Comparison of ENCODE assay signal across 10 cellular contexts in genomic region chr2:64595397-64596160, GRCh38. TPM values are rescaled to one million over a fixed set of nuclear protein-coding genes. Genes with fewer than 3 reads are reported as not detected.
A peak's percentile ranks its signal among the peaks of the same experiment; 100 is the strongest.
DNase-seq lines count a peak whose midpoint lies in the region; ATAC-seq, FAIRE-seq and TF ChIP-seq lines count a peak whose summit lies in the region.
"Had no signal": no experiment of that assay in that cellular context is flagged by ENCODE, and none has a peak within 500 bp of the region (broad histone marks: within the 10 kb centered on the region; RNA-seq: fewer than 3 reads in every experiment).

No MANE protein-coding gene starts in this region.

- H3K27ac ChIP-seq in SJCRH30 (no peak overlapping the region), small intestine (ENCODE audit: low read depth in 1 of 2, low read length in 1 of 2) (no peak overlapping the region)

- H3K4me3 ChIP-seq in SJCRH30 (no peak overlapping the region), fibroblast of villous mesenchyme (ENCODE audit: low read depth, low read length) (no peak overlapping the region), small intestine (ENCODE audit: low read depth in 1 of 2, low read length in 2 of 2) (no peak overlapping the region)

- FAIRE-seq in small intestine (lab: Jason Lieb, UNC): no peak

- peak; percentile 47 for TF ChIP-seq CTCF in fibroblast of villous mesenchyme (IDR thresholded peaks at IDR 0.05; ENCODE audit: insufficient read depth, low read depth, low read length)

- ATAC-seq in HG02642 (IDR thresholded peaks at IDR 0.05; ENCODE audit: poor library complexity, unreplicated experiment): no peak

- peak; percentile 22 for DNase-seq in NCI-H2171 treated with DMSO at 0.1 percent for 48 hours (lab: John Stamatoyannopoulos, UW)
- no peak for DNase-seq in NCI-H2171 (lab: John Stamatoyannopoulos, UW)
- peak; percentile 41 to 74 for DNase-seq in SJCRH30
- peak; percentile 44 for DNase-seq in fibroblast of villous mesenchyme (ENCODE audit: low read depth)
- DNase-seq in small intestine: peak; percentile 77
- no peak for DNase-seq in NCI-H526 treated with DMSO at 0.1 percent for 48 hours (lab: John Stamatoyannopoulos, UW)
- no peak for DNase-seq in AG08395 (ENCODE audit: low spot score)
- DNase-seq: C1 segment of cervical spinal cord; stimulated activated CD4-positive, alpha-beta T cell treated with anti-CD3 and anti-CD28 coated beads, Interleukin-1b, Interleukin-23, amount 100 ng/mL, for 48 hours had no signal

- H3K27me3 ChIP-seq in SJCRH30: no peaks in the 10 kb centered on the region
- H3K27me3 ChIP-seq in small intestine (ENCODE audit: control insufficient read depth in 2 of 2, insufficient read depth in 2 of 2, low read length in 2 of 2): no peaks in the 10 kb centered on the region

- 0 out of 2 replicates have a peak, but pooled peaks cover 11% of the 10 kb centered on the region for H3K36me3 ChIP-seq in SJCRH30
- H3K36me3 ChIP-seq in small intestine (ENCODE audit: control insufficient read depth in 2 of 2, insufficient read depth in 2 of 2, low read length in 2 of 2): peaks cover 2% of the 10 kb centered on the region in 2 donors

- H3K4me1 ChIP-seq in SJCRH30: no peaks in the 10 kb centered on the region
- H3K4me1 ChIP-seq in small intestine (ENCODE audit: control insufficient read depth in 2 of 2, insufficient read depth in 1 of 2, low read depth in 1 of 2, low read length in 1 of 2): peaks cover 0 to 2% of the 10 kb centered on the region in 2 donors

- H3K9me3 ChIP-seq in SJCRH30 (replicated peaks) (no peaks in the 10 kb centered on the region), small intestine (ENCODE audit: control insufficient read depth, low read depth) (no peaks in the 10 kb centered on the region)

- 20 to 44% (median 24%) methylated on average over 4 of the region's 4 CpGs for WGBS in small intestine, 3 donors

RNA-seq across cellular contexts. Expression of gene SERTAD2, which starts 58.1 kb away (rescaled TPM):
- total RNA-seq in SJCRH30 (2014; rRNA removed; shearing (Covaris generic)): 30.9 and 34.7 TPM in 2 replicates
- 6.8 and 7.8 TPM in 2 replicates for total RNA-seq in fibroblast of villous mesenchyme
- 1 to 10 TPM; 2.7 to 7.8 (median 3.8) TPM for polyA plus RNA-seq in small intestine

Comparison
In these comparisons a context has a peak if more than half of its experiments do, and no peak if none do; other contexts are left out.
1. DNase-seq: peak in NCI-H2171 treated with DMSO at 0.1 percent for 48 hours (single experiment), SJCRH30 (2 of 2), fibroblast of villous mesenchyme (single experiment) and small intestine (single experiment); none in NCI-H2171 (single experiment), NCI-H526 treated with DMSO at 0.1 percent for 48 hours (single experiment) and AG08395 (single experiment).